In genomic region chr1:27233677-27234053, GRCh38 we compare ENCODE assay signal across 8 cellular contexts. TPM values are rescaled to one million over a fixed set of nuclear protein-coding genes. Genes with fewer than 3 reads are reported as not detected.
A peak's percentile ranks its signal among the peaks of the same experiment; 100 is the strongest.
DNase-seq lines count a peak whose midpoint lies in the region; ATAC-seq and TF ChIP-seq lines count a peak whose summit lies in the region.

No MANE protein-coding gene starts in this region.

- H3K36me3 ChIP-seq in MG63, result no peaks in the 10 kb centered on the region
- no peaks in the 10 kb centered on the region for H3K36me3 ChIP-seq in breast epithelium

- ATAC-seq in GM18498 (IDR thresholded peaks at IDR 0.05; ENCODE audit: unreplicated experiment) (peak; percentile 1), omental fat pad (ENCODE audit: low FRiP score) (no peak)

- H3K4me3 ChIP-seq in MG63, result peak overlapping the region; percentile 51
- peak overlapping the region; percentile 81 to 96 (median 87) for H3K4me3 ChIP-seq in breast epithelium
- peak overlapping the region; percentile 59 for H3K4me3 ChIP-seq in mononuclear cell (ENCODE audit: low read length)

- DNase-seq in MG63 (no peak), breast epithelium (ENCODE audit: low spot score in 2 of 2) (peak in 1 of 2 donors; percentile 21), omental fat pad (ENCODE audit: low spot score) (no peak), globus pallidus (ENCODE audit: low spot score) (no peak), DMS79 (lab: John Stamatoyannopoulos, UW) (no peak), NCI-H1105 (lab: John Stamatoyannopoulos, UW) (no peak)

- no peak for TF ChIP-seq CTCF in breast epithelium (IDR thresholded peaks at IDR 0.05)
- TF ChIP-seq CTCF in omental fat pad (IDR thresholded peaks at IDR 0.05), result no peak

- H3K4me1 ChIP-seq in breast epithelium (peaks cover 3 to 7% of the 10 kb centered on the region in 2 donors), mononuclear cell (ENCODE audit: insufficient read depth, low read length) (peaks cover 28% of the 10 kb centered on the region)

- TF ChIP-seq POLR2A in breast epithelium (IDR thresholded peaks at IDR 0.05), result no peak

- no peaks in the 10 kb centered on the region for H3K9me3 ChIP-seq in MG63
- H3K9me3 ChIP-seq in breast epithelium, result no peaks in the 10 kb centered on the region
- no peaks in the 10 kb centered on the region for H3K9me3 ChIP-seq in mononuclear cell (ENCODE audit: low read depth, low read length)

- peak overlapping the region; percentile 88 to 92 for H3K27ac ChIP-seq in breast epithelium

- intact Hi-C loops in breast epithelium (cut with DNase I; ENCODE audit: low total_unique reads), result no loop called here

- no peaks in the 10 kb centered on the region for H3K27me3 ChIP-seq in MG63
- no peaks in the 10 kb centered on the region for H3K27me3 ChIP-seq in breast epithelium
- H3K27me3 ChIP-seq in mononuclear cell (ENCODE audit: insufficient read depth, low read length), result no peaks in the 10 kb centered on the region

RNA-seq across cellular contexts. Expression of gene WDTC1, which starts 0.8 kb away (rescaled TPM):
- total RNA-seq in MG63 (2014; rRNA removed; shearing (Covaris generic); ENCODE audit: low replicate concordance), result 14.9 and 15.8 TPM in 2 replicates
- 10 to 100 TPM; 31.5 to 34.2 (median 33.4) TPM for total RNA-seq in breast epithelium
- 14.1 TPM for total RNA-seq in mononuclear cell
- total RNA-seq in omental fat pad, result 10 to 100 TPM; 24.8 to 38.1 (median 27.1) TPM
